Comparison of ENCODE assay signal across 34 cellular contexts in the genomic region with DNA sequence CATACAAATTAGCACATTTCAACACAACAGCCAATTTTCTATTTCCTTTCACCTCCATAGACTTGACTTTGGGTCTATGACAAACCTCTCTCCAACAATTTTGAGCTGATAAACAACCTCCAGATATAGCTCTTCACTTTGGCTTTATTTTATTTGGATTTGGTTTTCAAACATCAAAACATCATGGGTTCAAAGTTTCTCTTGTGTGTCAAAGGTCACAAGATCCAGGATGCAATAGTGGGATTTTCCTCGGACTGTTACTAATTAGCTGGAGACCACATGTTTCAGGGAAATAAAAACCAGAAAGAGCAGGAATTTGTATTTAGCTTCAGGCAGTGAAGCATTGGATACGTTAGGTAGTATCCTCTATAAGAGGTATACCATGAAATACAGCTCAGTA.
"Had no signal": no experiment of that assay in that cellular context is flagged by ENCODE, and none has a peak within 500 bp of the region (broad histone marks: within the 10 kb centered on the region; RNA-seq: fewer than 3 reads in every experiment).

No MANE protein-coding gene starts in this region.

- H3K4me3 ChIP-seq: MG63 had no signal

- DNase-seq: Karpas-422, Kasumi-1, KG1, MG63, MM.1S, MV-4-11, NCI-H1048, NCI-H1092, NCI-H1092 treated with DMSO at 0.1 percent for 48 hours, NCI-H1105, NCI-H1105 treated with DMSO at 0.1 percent for 48 hours, NCI-H1417, NCI-H1417 treated with DMSO at 0.1 percent for 48 hours, NCI-H1436, NCI-H1436 treated with DMSO at 0.1 percent for 48 hours, NCI-H146, NCI-H1694, NCI-H1694 treated with DMSO at 0.1 percent for 48 hours, NCI-H187, NCI-H187 treated with DMSO at 0.1 percent for 48 hours, NCI-H1930, NCI-H2029, NCI-H2029 treated with DMSO at 0.1 percent for 48 hours, NCI-H2081, NCI-H2081 treated with DMSO at 0.1 percent for 48 hours, NCI-H2107, NCI-H2171, NCI-H2171 treated with DMSO at 0.1 percent for 48 hours, NCI-H2227 treated with DMSO at 0.1 percent for 48 hours, NCI-H226, NCI-H345, NCI-H446, NCI-H446 treated with DMSO at 0.1 percent for 48 hours had no signal

- H3K36me3 ChIP-seq: MG63 had no signal

- H3K9ac ChIP-seq: KMS-11 had no signal

- H3K9me3 ChIP-seq: MG63 had no signal

- H3K4me2 ChIP-seq: KMS-11 had no signal

- H3K27ac ChIP-seq: KMS-11 had no signal
